ENCODE assay signal across 9 cellular contexts in genomic region chr3:29282431-29283296, GRCh38. TPM values are rescaled to one million over a fixed set of nuclear protein-coding genes. Genes with fewer than 3 reads are reported as not detected.
A peak's percentile ranks its signal among the peaks of the same experiment; 100 is the strongest.
DNase-seq lines count a peak whose midpoint lies in the region; TF ChIP-seq lines count a peak whose summit lies in the region.
"Had no signal": no experiment of that assay in that cellular context is flagged by ENCODE, and none has a peak within 500 bp of the region (broad histone marks: within the 10 kb centered on the region; RNA-seq: fewer than 3 reads in every experiment).

No MANE protein-coding gene starts in this region.

- H4K20me1 ChIP-seq in fibroblast of lung (ENCODE audit: control insufficient read depth, extremely low read depth, insufficient read depth, low read length), result no peaks in the 10 kb centered on the region

- H3K4me3 ChIP-seq in GM06990 (replicated peaks; ENCODE audit: low read depth, low read length) (peak overlapping the region; percentile 75), fibroblast of lung (replicated peaks in 1 of 4; ENCODE audit: control extremely low read depth in 1 of 4, insufficient read depth in 1 of 4, low read depth in 3 of 4, low read length in 4 of 4) (peak overlapping the region; percentile 78 to 90 (median 82))

- TF ChIP-seq CTCF in GM06990 (IDR thresholded peaks at IDR 0.05; ENCODE audit: insufficient read depth, low read length, poor library complexity, severe bottlenecking) (no peak), fibroblast of lung (conservative IDR thresholded peaks at IDR 0.05 in 1 of 2, IDR thresholded peaks at IDR 0.05 in 1 of 2; ENCODE audit: low read depth in 1 of 2, low read length in 2 of 2) (no peak)

- H2AFZ ChIP-seq in fibroblast of lung (ENCODE audit: low read length), result no peak overlapping the region

- H3K4me1 ChIP-seq in fibroblast of lung (ENCODE audit: control insufficient read depth, extremely low read depth, insufficient read depth, low read length), result peaks cover 11% of the 10 kb centered on the region

- H3K27ac ChIP-seq in fibroblast of lung (ENCODE audit: insufficient read depth, low read length), result peak overlapping the region; percentile 91

- H3K36me3 ChIP-seq in GM06990 (ENCODE audit: control insufficient read depth, insufficient read depth, low read length) (no peaks in the 10 kb centered on the region), fibroblast of lung (ENCODE audit: control insufficient read depth, insufficient read depth, low read length) (no peaks in the 10 kb centered on the region)

- H3K9ac ChIP-seq in fibroblast of lung (ENCODE audit: insufficient read depth, low read length), result peak overlapping the region; percentile 75

- H3K79me2 ChIP-seq in fibroblast of lung (ENCODE audit: control insufficient read depth, insufficient read depth, low read length), result peaks cover 63% of the 10 kb centered on the region

- peak overlapping the region; percentile 67 for H3K4me2 ChIP-seq in fibroblast of lung (ENCODE audit: extremely low read depth, insufficient read depth, low read length)

- no peaks in the 10 kb centered on the region for H3K9me3 ChIP-seq in fibroblast of lung (ENCODE audit: control insufficient read depth, insufficient read depth, low read depth, low read length)

- no peaks in the 10 kb centered on the region for H3K27me3 ChIP-seq in GM06990 (replicated peaks; ENCODE audit: control insufficient read depth, insufficient read depth, low read length)
- H3K27me3 ChIP-seq in fibroblast of lung (ENCODE audit: control insufficient read depth, insufficient read depth, low read length), result no peaks in the 10 kb centered on the region

- DNase-seq in GM06990 (ENCODE audit: extremely low read depth, insufficient read length) (no peak), RPMI7951 (ENCODE audit: low read depth) (peak; percentile 48), fibroblast of lung (ENCODE audit: low read depth in 2 of 2) (peak; percentile 72 to 82), retina (peak; percentile 32), NOMO-1 treated with DMSO at 0.1 percent for 48 hours (lab: John Stamatoyannopoulos, UW; ENCODE audit: unreplicated experiment) (no peak), SKM-1 (lab: John Stamatoyannopoulos, UW; ENCODE audit: unreplicated experiment) (no peak), NCI-H1105 treated with DMSO at 0.1 percent for 48 hours (lab: John Stamatoyannopoulos, UW) (no peak)
- DNase-seq in stimulated activated CD4-positive, alpha-beta T cell treated with anti-CD3 and anti-CD28 coated beads, Interleukin-15, amount 100 ng/mL, for 24 hours, result no peak
- DNase-seq: NCI-H1417 had no signal

RNA-seq across cellular contexts. Expression of gene RBMS3, which starts 1.8 kb away (rescaled TPM):
- 12.6 and 22.8 TPM in 2 replicates for total RNA-seq in RPMI7951 (2014; rRNA removed; shearing (Covaris generic))
- total RNA-seq in fibroblast of lung, result 58.6 and 68.4 TPM in 2 replicates
- 18.7 and 26.9 TPM in 2 replicates for polyA plus RNA-seq in fibroblast of lung
- 10.4 and 14.7 TPM in 2 replicates for polyA plus RNA-seq in fibroblast of lung (2012)
- 99.4 and 111 TPM in 2 replicates for polyA minus RNA-seq in fibroblast of lung (ENCODE audit: low replicate concordance)

Comparison
In these comparisons a context has a peak if more than half of its experiments do, and no peak if none do; other contexts are left out.
1. DNase-seq: peak in RPMI7951 (single experiment), fibroblast of lung (2 of 2) and retina (single experiment); none in GM06990 (single experiment), NOMO-1 treated with DMSO at 0.1 percent for 48 hours (single experiment), stimulated activated CD4-positive, alpha-beta T cell treated with anti-CD3 and anti-CD28 coated beads, Interleukin-15, amount 100 ng/mL, for 24 hours (single experiment), SKM-1 (single experiment) and NCI-H1105 treated with DMSO at 0.1 percent for 48 hours (single experiment).